10 cellular contexts compared by ENCODE assay signal in the genomic region with DNA sequence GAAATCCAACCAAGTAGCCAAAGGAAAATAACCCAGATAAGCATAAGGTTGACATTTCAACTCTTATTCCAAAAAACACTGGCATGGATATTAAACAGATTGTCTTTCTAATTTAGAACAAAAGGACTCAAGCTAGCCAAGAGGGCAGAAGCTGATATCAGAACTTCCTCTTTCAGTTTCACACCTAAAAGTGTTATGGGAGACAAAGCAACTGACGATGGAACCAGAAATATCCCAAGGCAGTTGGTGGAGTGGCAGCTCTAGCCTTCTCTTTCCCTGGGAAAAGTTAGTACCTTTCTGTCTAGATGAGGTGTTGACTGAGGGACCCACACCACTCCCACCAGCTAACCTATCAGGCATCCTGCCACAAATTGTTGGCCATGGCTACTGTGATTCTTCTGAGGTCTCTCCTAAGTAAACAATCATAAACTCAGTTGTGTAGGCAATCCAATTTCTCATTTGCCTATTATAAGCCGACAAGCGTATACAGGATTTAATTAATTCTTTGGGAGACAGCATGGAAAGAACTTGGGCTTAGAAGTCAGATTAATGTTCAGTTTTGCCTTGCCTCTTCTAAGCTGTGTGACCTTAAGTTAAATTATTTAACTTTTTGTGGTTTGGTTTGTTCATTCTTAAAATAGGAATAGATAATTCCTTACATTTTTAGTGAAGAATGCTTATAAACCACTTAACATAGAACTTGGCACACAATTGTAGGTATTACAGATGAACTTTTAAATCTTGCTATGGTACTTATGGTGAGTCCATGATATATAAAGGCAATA.
DNase-seq lines count a peak whose midpoint lies in the region; ATAC-seq and TF ChIP-seq lines count a peak whose summit lies in the region.
"Had no signal": no experiment of that assay in that cellular context is flagged by ENCODE, and none has a peak within 500 bp of the region (broad histone marks: within the 10 kb centered on the region; RNA-seq: fewer than 3 reads in every experiment).

No MANE protein-coding gene starts in this region.

- peak overlapping the region; percentile 32 for H3K27ac Mint-ChIP-seq in mesothelial cell of epicardium
- H3K27ac Mint-ChIP-seq in activated T-cell treated with anti-CD3 and anti-CD28 coated beads, Interleukin-2, amount 50 U/mL, for 72 hours: no peak overlapping the region
- H3K27ac Mint-ChIP-seq: activated T-helper 2 cell treated with anti-CD3 and anti-CD28 coated beads, Interferon-gamma antibody, Interleukin-2, Interleukin-4, amounts not matched to agents 10 μg/mL and 5 μg/mL and 100 μg/mL, durations not matched to agents 14 hours and 24 hours and 36 hours; T-helper 1 cell treated with Interleukin-12 subunit alpha and Interleukin-12 subunit beta and Interleukin-4 antibody, amounts not matched to agents 30 μg/mL and 1 μg/mL, for 36 hours had no signal

- ATAC-seq in GM18502 (IDR thresholded peaks at IDR 0.05; ENCODE audit: poor library complexity, unreplicated experiment) (peak; percentile 63), HG03159 (IDR thresholded peaks at IDR 0.05; ENCODE audit: unreplicated experiment) (peak; percentile 67)
- no peak for ATAC-seq in activated T-cell treated with anti-CD3 and anti-CD28 coated beads, Interleukin-2, amount 50 U/mL, for 72 hours (replicated peaks in 1 of 2)

- H3K36me3 Mint-ChIP-seq in mesothelial cell of epicardium: no peaks in the 10 kb centered on the region
- H3K36me3 Mint-ChIP-seq in activated T-cell treated with anti-CD3 and anti-CD28 coated beads, Interleukin-2, amount 50 U/mL, for 72 hours (ENCODE audit: insufficient read depth in 2 of 2): no peaks in the 10 kb centered on the region

- DNase-seq in amniotic stem cell (lab: John Stamatoyannopoulos, UW) (peak; percentile 11), mesothelial cell of epicardium (ENCODE audit: low spot score in 2 of 2, unreplicated experiment in 2 of 2) (no peak), NCI-H82 treated with DMSO at 0.1 percent for 48 hours (lab: John Stamatoyannopoulos, UW; ENCODE audit: unreplicated experiment) (no peak), HUDEP-2 (lab: John Stamatoyannopoulos, UW; ENCODE audit: unreplicated experiment in 76 of 76) (no peak), SW 1271 (lab: John Stamatoyannopoulos, UW) (no peak)
- DNase-seq in activated T-cell treated with anti-CD3 and anti-CD28 coated beads, Interleukin-2, amount 50 U/mL, for 72 hours: no peak

- H3K9me3 Mint-ChIP-seq in mesothelial cell of epicardium: no peaks in the 10 kb centered on the region
- no peaks in the 10 kb centered on the region for H3K9me3 Mint-ChIP-seq in activated T-cell treated with anti-CD3 and anti-CD28 coated beads, Interleukin-2, amount 50 U/mL, for 72 hours
- H3K9me3 Mint-ChIP-seq: activated T-helper 2 cell treated with anti-CD3 and anti-CD28 coated beads, Interferon-gamma antibody, Interleukin-2, Interleukin-4, amounts not matched to agents 10 μg/mL and 5 μg/mL and 100 μg/mL, durations not matched to agents 14 hours and 24 hours and 36 hours; T-helper 1 cell treated with Interleukin-12 subunit alpha and Interleukin-12 subunit beta and Interleukin-4 antibody, amounts not matched to agents 30 μg/mL and 1 μg/mL, for 36 hours had no signal

- TF ChIP-seq CTCF in mesothelial cell of epicardium (IDR thresholded peaks at IDR 0.05; ENCODE audit: unreplicated experiment): no peak

- peaks cover 2% of the 10 kb centered on the region for H3K27me3 Mint-ChIP-seq in mesothelial cell of epicardium (ENCODE audit: low read depth)
- H3K27me3 Mint-ChIP-seq in activated T-cell treated with anti-CD3 and anti-CD28 coated beads, Interleukin-2, amount 50 U/mL, for 72 hours (ENCODE audit: low read depth): no peaks in the 10 kb centered on the region

- H3K4me1 Mint-ChIP-seq in mesothelial cell of epicardium: peaks cover 16% of the 10 kb centered on the region
- H3K4me1 Mint-ChIP-seq in activated T-cell treated with anti-CD3 and anti-CD28 coated beads, Interleukin-2, amount 50 U/mL, for 72 hours (ENCODE audit: low read depth): no peaks in the 10 kb centered on the region

- no peak overlapping the region for H3K4me3 Mint-ChIP-seq in mesothelial cell of epicardium
- H3K4me3 Mint-ChIP-seq in activated T-cell treated with anti-CD3 and anti-CD28 coated beads, Interleukin-2, amount 50 U/mL, for 72 hours: no peak overlapping the region
- H3K4me3 Mint-ChIP-seq: T-helper 1 cell treated with Interleukin-12 subunit alpha and Interleukin-12 subunit beta and Interleukin-4 antibody, amounts not matched to agents 30 μg/mL and 1 μg/mL, for 36 hours had no signal

Comparison
In these comparisons a context has a peak if more than half of its experiments do, and no peak if none do; other contexts are left out.
1. ATAC-seq: peak in GM18502 (single experiment) and HG03159 (single experiment); none in activated T-cell treated with anti-CD3 and anti-CD28 coated beads, Interleukin-2, amount 50 U/mL, for 72 hours (0 of 2).